ENCODE assay signal across 17 cellular contexts in the genomic region with DNA sequence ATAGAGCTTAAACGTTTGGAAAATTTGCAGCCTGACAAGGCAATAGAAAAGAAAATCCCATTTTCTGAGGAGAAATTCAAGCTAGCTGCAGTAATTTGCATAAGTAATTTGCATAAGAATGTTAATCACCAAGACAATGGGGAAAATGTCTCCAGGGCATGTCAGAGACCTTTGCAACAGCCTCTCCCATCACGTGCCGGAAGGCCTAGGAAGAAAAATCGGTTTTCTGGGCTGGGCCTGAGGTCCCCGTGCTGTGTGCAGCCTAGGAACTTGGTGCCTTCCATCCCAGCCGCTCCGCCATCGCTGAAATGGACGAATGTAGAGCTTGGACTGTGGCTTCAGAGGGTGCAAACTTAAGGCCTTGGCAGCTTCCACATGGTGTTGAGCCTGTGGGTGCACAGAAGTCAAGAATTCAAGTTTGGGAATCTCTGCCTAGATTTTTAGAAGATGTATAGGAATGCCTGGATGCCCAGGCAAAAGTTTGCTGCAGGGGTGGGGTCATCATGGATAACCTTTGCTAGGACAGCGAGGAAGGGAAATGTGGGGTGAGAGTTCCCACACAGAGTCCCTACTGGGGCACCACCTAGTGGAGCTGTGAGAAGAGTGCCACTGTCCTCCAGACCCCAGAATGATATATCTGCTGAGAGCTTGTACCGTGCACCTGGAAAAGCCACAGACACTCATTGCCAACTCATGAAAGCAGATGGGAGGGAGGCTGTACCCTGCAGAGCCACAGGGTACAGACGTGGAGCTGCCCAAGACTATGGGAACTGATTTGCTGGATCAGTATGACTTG.
DNase-seq lines count a peak whose midpoint lies in the region; ATAC-seq, FAIRE-seq and TF ChIP-seq lines count a peak whose summit lies in the region.
"Had no signal": no experiment of that assay in that cellular context is flagged by ENCODE, and none has a peak within 500 bp of the region (broad histone marks: within the 10 kb centered on the region; RNA-seq: fewer than 3 reads in every experiment).

No MANE protein-coding gene starts in this region.

- H3K9me3 ChIP-seq in DOHH2 (ENCODE audit: control insufficient read depth, insufficient read depth, low read length): no peaks in the 10 kb centered on the region
- peaks cover 23% of the 10 kb centered on the region for H3K9me3 ChIP-seq in iPS-20b (ENCODE audit: insufficient read depth, low read depth, low read length)
- no peaks in the 10 kb centered on the region for H3K9me3 ChIP-seq in CD8-positive, alpha-beta memory T cell (ENCODE audit: low read length)
- H3K9me3 ChIP-seq: esophagus muscularis mucosa, right lobe of liver had no signal

- no peaks in the 10 kb centered on the region for H3K27me3 Mint-ChIP-seq in CD8-positive, alpha-beta memory T cell
- H3K27me3 Mint-ChIP-seq: stimulated activated naive CD8-positive, alpha-beta T cell treated with anti-CD3 and anti-CD28 coated beads, Interleukin-15, amount 100 ng/mL, for 72 hours had no signal

- H3K4me3 Mint-ChIP-seq in CD8-positive, alpha-beta memory T cell: no peak overlapping the region
- H3K4me3 Mint-ChIP-seq: CD14-positive monocyte; stimulated activated naive CD8-positive, alpha-beta T cell treated with anti-CD3 and anti-CD28 coated beads, Interleukin-15, amount 100 ng/mL, for 72 hours had no signal

- CTCF ChIA-PET in CD8-positive, alpha-beta memory T cell (lab: Charles Lee): no interaction called here

- no peak for DNase-seq in HTR-8/SVneo (ENCODE audit: insufficient read length, low spot score)
- DNase-seq in hippocampal formation (lab: John Stamatoyannopoulos, UW): no peak
- DNase-seq in CD8-positive, alpha-beta memory T cell: no peak
- DNase-seq: activated CD4-positive, alpha-beta T cell treated with anti-CD3 and anti-CD28 coated beads, Interleukin-2, amount 50 U/mL, for 4 hours; activated naive CD4-positive, alpha-beta T cell; central memory CD4-positive, alpha-beta T cell; KBM-7; stimulated activated naive CD8-positive, alpha-beta T cell treated with anti-CD3 and anti-CD28 coated beads, Interleukin-15, amount 100 ng/mL, for 72 hours; T-helper 2 cell had no signal

- H3K4me1 Mint-ChIP-seq in CD8-positive, alpha-beta memory T cell: no peaks in the 10 kb centered on the region
- H3K4me1 Mint-ChIP-seq: CD14-positive monocyte; stimulated activated naive CD8-positive, alpha-beta T cell treated with anti-CD3 and anti-CD28 coated beads, Interleukin-15, amount 100 ng/mL, for 72 hours had no signal

- POLR2A ChIA-PET in CD8-positive, alpha-beta memory T cell (lab: Charles Lee): no interaction called here

- H3K27me3 ChIP-seq in DOHH2 (ENCODE audit: control insufficient read depth, low read length): no peaks in the 10 kb centered on the region
- no peaks in the 10 kb centered on the region for H3K27me3 ChIP-seq in iPS-20b (ENCODE audit: insufficient read depth, low read length)
- no peaks in the 10 kb centered on the region for H3K27me3 ChIP-seq in CD8-positive, alpha-beta memory T cell (ENCODE audit: insufficient read depth, low read length, poor library complexity, severe bottlenecking)
- H3K27me3 ChIP-seq: esophagus muscularis mucosa, right lobe of liver had no signal

- no peak overlapping the region for H3K4me2 ChIP-seq in DOHH2 (ENCODE audit: low read length)

- no peaks in the 10 kb centered on the region for H3K36me3 Mint-ChIP-seq in CD8-positive, alpha-beta memory T cell
- H3K36me3 Mint-ChIP-seq: CD14-positive monocyte had no signal

- FAIRE-seq in HTR-8/SVneo (lab: Jason Lieb, UNC): peak; percentile 80

- ATAC-seq in SK-N-SH treated with all-trans-retinoic acid at 6 μM for 48 hours (peak; percentile 25; the same call in 1 of the 3 replicates), GM18868 (IDR thresholded peaks at IDR 0.05; ENCODE audit: unreplicated experiment) (no peak), GM21381 (IDR thresholded peaks at IDR 0.05; ENCODE audit: unreplicated experiment) (no peak)
- ATAC-seq: right lobe of liver; stimulated activated naive CD8-positive, alpha-beta T cell treated with anti-CD3 and anti-CD28 coated beads, Interleukin-15, amount 100 ng/mL, for 72 hours had no signal

- no peak overlapping the region for H3K27ac ChIP-seq in DOHH2 (ENCODE audit: low read depth, low read length)
- H3K27ac ChIP-seq in iPS-20b (ENCODE audit: low read length): peak overlapping the region; percentile 75
- no peak overlapping the region for H3K27ac ChIP-seq in CD8-positive, alpha-beta memory T cell (ENCODE audit: low read depth, low read length)
- H3K27ac ChIP-seq: esophagus muscularis mucosa, right lobe of liver had no signal

- no peaks in the 10 kb centered on the region for H3K9me3 Mint-ChIP-seq in CD8-positive, alpha-beta memory T cell
- H3K9me3 Mint-ChIP-seq: stimulated activated naive CD8-positive, alpha-beta T cell treated with anti-CD3 and anti-CD28 coated beads, Interleukin-15, amount 100 ng/mL, for 72 hours had no signal

- H3K4me1 ChIP-seq in DOHH2 (ENCODE audit: control insufficient read depth, low read length) (no peaks in the 10 kb centered on the region), iPS-20b (ENCODE audit: insufficient read depth, low read length) (peaks cover 13% of the 10 kb centered on the region)
- no peaks in the 10 kb centered on the region for H3K4me1 ChIP-seq in CD8-positive, alpha-beta memory T cell (ENCODE audit: insufficient read depth, low read length)
- H3K4me1 ChIP-seq: right lobe of liver had no signal

- no peak overlapping the region for H3K4me3 ChIP-seq in DOHH2 (ENCODE audit: low read length)
- H3K4me3 ChIP-seq in iPS-20b (ENCODE audit: low read length): no peak overlapping the region
- no peak overlapping the region for H3K4me3 ChIP-seq in CD8-positive, alpha-beta memory T cell (ENCODE audit: low read length)
- H3K4me3 ChIP-seq: esophagus muscularis mucosa, right lobe of liver had no signal

- H4K20me1 ChIP-seq in DOHH2 (ENCODE audit: control insufficient read depth, insufficient read depth, low read depth, low read length): no peaks in the 10 kb centered on the region

- no peaks in the 10 kb centered on the region for H3F3A ChIP-seq in DOHH2 (ENCODE audit: control insufficient read depth, insufficient read depth)

- peak; percentile 31 for TF ChIP-seq CTCF in DOHH2 (IDR thresholded peaks at IDR 0.05; ENCODE audit: low read depth, low read length, poor library complexity, severe bottlenecking)

- H3K9ac ChIP-seq in iPS-20b (ENCODE audit: low read depth, low read length): no peak overlapping the region; the same call in 1 of the 2 replicates

- no peaks in the 10 kb centered on the region for H3K9me2 ChIP-seq in DOHH2 (replicated peaks; ENCODE audit: control insufficient read depth, low read length)

- no peak overlapping the region for H3K27ac Mint-ChIP-seq in CD8-positive, alpha-beta memory T cell
- H3K27ac Mint-ChIP-seq: CD14-positive monocyte; stimulated activated naive CD8-positive, alpha-beta T cell treated with anti-CD3 and anti-CD28 coated beads, Interleukin-15, amount 100 ng/mL, for 72 hours had no signal

- no peaks in the 10 kb centered on the region for H3K79me2 ChIP-seq in DOHH2 (ENCODE audit: control insufficient read depth, low read length)

- H3K36me3 ChIP-seq in DOHH2 (ENCODE audit: control insufficient read depth, low read length) (no peaks in the 10 kb centered on the region), iPS-20b (ENCODE audit: insufficient read depth, low read depth, low read length) (peaks cover 34% of the 10 kb centered on the region)
- no peaks in the 10 kb centered on the region for H3K36me3 ChIP-seq in CD8-positive, alpha-beta memory T cell (ENCODE audit: insufficient read depth, low read length)
- H3K36me3 ChIP-seq: esophagus muscularis mucosa, right lobe of liver had no signal

TF ChIP-seq in SK-N-SH treated with all-trans-retinoic acid at 6 μM for 48 hours, 23 proteins besides CTCF, POLR2A, EP300 and RAD21 (continues in another document):
- TF ChIP-seq ZC3H10 (CRISPR knock-in tag; IDR thresholded peaks at IDR 0.05) (no peak), BACH2 (CRISPR knock-in tag; IDR thresholded peaks at IDR 0.05; ENCODE audit: borderline replicate concordance) (no peak), TCF4 (CRISPR knock-in tag; IDR thresholded peaks at IDR 0.05; ENCODE audit: borderline replicate concordance) (no peak), GLIS3 (CRISPR knock-in tag; IDR thresholded peaks at IDR 0.05) (no peak), ZNF565 (CRISPR knock-in tag; conservative IDR thresholded peaks at IDR 0.05; ENCODE audit: low read depth) (no peak), ZFP30 (CRISPR knock-in tag; IDR thresholded peaks at IDR 0.05) (no peak), ZNF8 (CRISPR knock-in tag; IDR thresholded peaks at IDR 0.05) (no peak), CSDC2 (CRISPR knock-in tag; IDR thresholded peaks at IDR 0.05) (no peak), PPARA (CRISPR knock-in tag; IDR thresholded peaks at IDR 0.05; ENCODE audit: borderline replicate concordance) (no peak)
- TF ChIP-seq, protein P1, sequence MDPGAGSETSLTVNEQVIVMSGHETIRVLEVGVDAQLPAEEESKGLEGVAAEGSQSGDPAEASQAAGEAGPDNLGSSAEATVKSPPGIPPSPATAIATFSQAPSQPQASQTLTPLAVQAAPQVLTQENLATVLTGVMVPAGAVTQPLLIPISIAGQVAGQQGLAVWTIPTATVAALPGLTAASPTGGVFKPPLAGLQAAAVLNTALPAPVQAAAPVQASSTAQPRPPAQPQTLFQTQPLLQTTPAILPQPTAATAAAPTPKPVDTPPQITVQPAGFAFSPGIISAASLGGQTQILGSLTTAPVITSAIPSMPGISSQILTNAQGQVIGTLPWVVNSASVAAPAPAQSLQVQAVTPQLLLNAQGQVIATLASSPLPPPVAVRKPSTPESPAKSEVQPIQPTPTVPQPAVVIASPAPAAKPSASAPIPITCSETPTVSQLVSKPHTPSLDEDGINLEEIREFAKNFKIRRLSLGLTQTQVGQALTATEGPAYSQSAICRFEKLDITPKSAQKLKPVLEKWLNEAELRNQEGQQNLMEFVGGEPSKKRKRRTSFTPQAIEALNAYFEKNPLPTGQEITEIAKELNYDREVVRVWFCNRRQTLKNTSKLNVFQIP (CRISPR knock-in tag; IDR thresholded peaks at IDR 0.05; ENCODE audit: borderline replicate concordance, low read depth): no peak
- TF ChIP-seq, protein P2, sequence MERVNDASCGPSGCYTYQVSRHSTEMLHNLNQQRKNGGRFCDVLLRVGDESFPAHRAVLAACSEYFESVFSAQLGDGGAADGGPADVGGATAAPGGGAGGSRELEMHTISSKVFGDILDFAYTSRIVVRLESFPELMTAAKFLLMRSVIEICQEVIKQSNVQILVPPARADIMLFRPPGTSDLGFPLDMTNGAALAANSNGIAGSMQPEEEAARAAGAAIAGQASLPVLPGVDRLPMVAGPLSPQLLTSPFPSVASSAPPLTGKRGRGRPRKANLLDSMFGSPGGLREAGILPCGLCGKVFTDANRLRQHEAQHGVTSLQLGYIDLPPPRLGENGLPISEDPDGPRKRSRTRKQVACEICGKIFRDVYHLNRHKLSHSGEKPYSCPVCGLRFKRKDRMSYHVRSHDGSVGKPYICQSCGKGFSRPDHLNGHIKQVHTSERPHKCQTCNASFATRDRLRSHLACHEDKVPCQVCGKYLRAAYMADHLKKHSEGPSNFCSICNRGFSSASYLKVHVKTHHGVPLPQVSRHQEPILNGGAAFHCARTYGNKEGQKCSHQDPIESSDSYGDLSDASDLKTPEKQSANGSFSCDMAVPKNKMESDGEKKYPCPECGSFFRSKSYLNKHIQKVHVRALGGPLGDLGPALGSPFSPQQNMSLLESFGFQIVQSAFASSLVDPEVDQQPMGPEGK (CRISPR knock-in tag; IDR thresholded peaks at IDR 0.05; ENCODE audit: borderline replicate concordance): no peak
